ENCODE assay signal across 9 cellular contexts in genomic region chr20:3783516-3784225, GRCh38. TPM values are rescaled to one million over a fixed set of nuclear protein-coding genes. Genes with fewer than 3 reads are reported as not detected.
DNase-seq lines count a peak whose midpoint lies in the region; ATAC-seq, FAIRE-seq and TF ChIP-seq lines count a peak whose summit lies in the region.
"Had no signal": no experiment of that assay in that cellular context is flagged by ENCODE, and none has a peak within 500 bp of the region (broad histone marks: within the 10 kb centered on the region; RNA-seq: fewer than 3 reads in every experiment).

No MANE protein-coding gene starts in this region.

- no peak for TF ChIP-seq CTCF in kidney (IDR thresholded peaks at IDR 0.05; ENCODE audit: borderline replicate concordance, extremely low read depth, insufficient read depth)

- peaks cover 35% of the 10 kb centered on the region for H3K36me3 Mint-ChIP-seq in dendritic cell treated with granulocyte-macrophage colony-stimulating factor and Interleukin-4, amounts not matched to agents 40 ng/mL and 50 ng/mL, for 4 days (ENCODE audit: low read depth)

- H3K4me1 Mint-ChIP-seq in dendritic cell treated with granulocyte-macrophage colony-stimulating factor and Interleukin-4, amounts not matched to agents 40 ng/mL and 50 ng/mL, for 4 days (ENCODE audit: low read depth), result peaks cover 72% of the 10 kb centered on the region

- no peaks in the 10 kb centered on the region for H3K36me3 ChIP-seq in kidney (ENCODE audit: control insufficient read depth in 1 of 2, insufficient read depth in 2 of 2, low read length in 2 of 2)

- peaks cover 18% of the 10 kb centered on the region for H3K27me3 Mint-ChIP-seq in dendritic cell treated with granulocyte-macrophage colony-stimulating factor and Interleukin-4, amounts not matched to agents 40 ng/mL and 50 ng/mL, for 4 days

- DNase-seq in kidney, result no peak
- DNase-seq: foreskin keratinocyte, Kasumi-1, NCI-H446 treated with DMSO at 0.1 percent for 48 hours had no signal

- H3K4me3 Mint-ChIP-seq in dendritic cell treated with granulocyte-macrophage colony-stimulating factor and Interleukin-4, amounts not matched to agents 40 ng/mL and 50 ng/mL, for 4 days, result no peak overlapping the region

- H3K4me3 ChIP-seq in skin epidermis (peak overlapping the region in 2 of 7 experiments; percentile 3 to 64), kidney (ENCODE audit: low read length in 2 of 2) (no peak overlapping the region)

- peaks cover 13 to 25% of the 10 kb centered on the region in 2 donors for H3K4me1 ChIP-seq in kidney (ENCODE audit: control insufficient read depth in 1 of 2, insufficient read depth in 1 of 2, low read depth in 1 of 2, low read length in 2 of 2)

- intact Hi-C loops in dendritic cell treated with granulocyte-macrophage colony-stimulating factor and Interleukin-4, amounts not matched to agents 40 ng/mL and 50 ng/mL, for 4 days (cut with micrococcal nuclease), result no loop called here
- intact Hi-C loops in kidney (cut with DNase I), result no loop called here

- H3K27ac ChIP-seq in skin epidermis (peak overlapping the region in 14 of 21 experiments; percentile 12 to 87 (median 58)), kidney (ENCODE audit: low read depth in 2 of 2, low read length in 2 of 2) (no peak overlapping the region)
- H3K27ac ChIP-seq: foreskin keratinocyte had no signal

- H3K9me3 ChIP-seq in kidney (ENCODE audit: control insufficient read depth in 1 of 2, low read length in 2 of 2), result no peaks in the 10 kb centered on the region

- H3K27ac Mint-ChIP-seq in dendritic cell treated with granulocyte-macrophage colony-stimulating factor and Interleukin-4, amounts not matched to agents 40 ng/mL and 50 ng/mL, for 4 days, result peak overlapping the region; percentile 42

- H3K9ac ChIP-seq in kidney (ENCODE audit: low read length in 2 of 2), result peak overlapping the region in 1 of 2 donors; percentile 19

- no peaks in the 10 kb centered on the region for H3K9me3 Mint-ChIP-seq in dendritic cell treated with granulocyte-macrophage colony-stimulating factor and Interleukin-4, amounts not matched to agents 40 ng/mL and 50 ng/mL, for 4 days

- no peak for FAIRE-seq in kidney (lab: Jason Lieb, UNC)
- FAIRE-seq: TTC549 had no signal

- ATAC-seq in HG02798 (IDR thresholded peaks at IDR 0.05; ENCODE audit: poor library complexity, unreplicated experiment), result no peak
- ATAC-seq: foreskin keratinocyte had no signal

TF ChIP-seq in PFSK-1, 5 proteins besides CTCF, POLR2A, EP300 and RAD21:
- no peak for TF ChIP-seq SIN3A (IDR thresholded peaks at IDR 0.05; ENCODE audit: borderline replicate concordance, insufficient read depth, low read length)
- no peak for TF ChIP-seq FOXP2 (optimal IDR thresholded peaks at IDR 0.05; ENCODE audit: borderline replicate concordance, extremely low read depth, extremely low read length, insufficient read depth)
- 0 out of 2 replicates have a peak, but pooled peaks have one; percentile 5 for TF ChIP-seq POLR2AphosphoS5 (IDR thresholded peaks at IDR 0.05; ENCODE audit: low read depth, low read length)
- TF ChIP-seq, protein P1, sequence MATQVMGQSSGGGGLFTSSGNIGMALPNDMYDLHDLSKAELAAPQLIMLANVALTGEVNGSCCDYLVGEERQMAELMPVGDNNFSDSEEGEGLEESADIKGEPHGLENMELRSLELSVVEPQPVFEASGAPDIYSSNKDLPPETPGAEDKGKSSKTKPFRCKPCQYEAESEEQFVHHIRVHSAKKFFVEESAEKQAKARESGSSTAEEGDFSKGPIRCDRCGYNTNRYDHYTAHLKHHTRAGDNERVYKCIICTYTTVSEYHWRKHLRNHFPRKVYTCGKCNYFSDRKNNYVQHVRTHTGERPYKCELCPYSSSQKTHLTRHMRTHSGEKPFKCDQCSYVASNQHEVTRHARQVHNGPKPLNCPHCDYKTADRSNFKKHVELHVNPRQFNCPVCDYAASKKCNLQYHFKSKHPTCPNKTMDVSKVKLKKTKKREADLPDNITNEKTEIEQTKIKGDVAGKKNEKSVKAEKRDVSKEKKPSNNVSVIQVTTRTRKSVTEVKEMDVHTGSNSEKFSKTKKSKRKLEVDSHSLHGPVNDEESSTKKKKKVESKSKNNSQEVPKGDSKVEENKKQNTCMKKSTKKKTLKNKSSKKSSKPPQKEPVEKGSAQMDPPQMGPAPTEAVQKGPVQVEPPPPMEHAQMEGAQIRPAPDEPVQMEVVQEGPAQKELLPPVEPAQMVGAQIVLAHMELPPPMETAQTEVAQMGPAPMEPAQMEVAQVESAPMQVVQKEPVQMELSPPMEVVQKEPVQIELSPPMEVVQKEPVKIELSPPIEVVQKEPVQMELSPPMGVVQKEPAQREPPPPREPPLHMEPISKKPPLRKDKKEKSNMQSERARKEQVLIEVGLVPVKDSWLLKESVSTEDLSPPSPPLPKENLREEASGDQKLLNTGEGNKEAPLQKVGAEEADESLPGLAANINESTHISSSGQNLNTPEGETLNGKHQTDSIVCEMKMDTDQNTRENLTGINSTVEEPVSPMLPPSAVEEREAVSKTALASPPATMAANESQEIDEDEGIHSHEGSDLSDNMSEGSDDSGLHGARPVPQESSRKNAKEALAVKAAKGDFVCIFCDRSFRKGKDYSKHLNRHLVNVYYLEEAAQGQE (IDR thresholded peaks at IDR 0.05; ENCODE audit: insufficient read depth in 1 of 2, low read depth in 2 of 2, low read length in 2 of 2), result no peak
- TF ChIP-seq TAF1 (IDR thresholded peaks at IDR 0.05; ENCODE audit: borderline replicate concordance, insufficient read depth, low read length), result no peak

RNA-seq across cellular contexts. Expression of gene SPEF1, which starts 2.4 kb away (rescaled TPM):
- polyA plus RNA-seq in PFSK-1 (2012; ENCODE audit: insufficient read length, low read depth), result 0.29 TPM
- 3.4 TPM for total RNA-seq in kidney
- polyA plus RNA-seq in kidney (ENCODE audit: insufficient read depth, low read depth, low replicate concordance), result 3.8 TPM

RNA-seq across cellular contexts. Expression of gene CENPB, which starts 2.9 kb away (rescaled TPM):
- 141 TPM for polyA plus RNA-seq in PFSK-1 (2012; ENCODE audit: insufficient read length, low read depth)
- 99.8 TPM for total RNA-seq in kidney
- 56.2 TPM for polyA plus RNA-seq in kidney (ENCODE audit: insufficient read depth, low read depth, low replicate concordance)

RNA-seq across cellular contexts. Expression of gene CDC25B, which starts 12.4 kb away (rescaled TPM):
- polyA plus RNA-seq in PFSK-1 (2012; ENCODE audit: insufficient read length, low read depth), result 168 TPM
- 40.3 TPM for total RNA-seq in kidney
- 24.1 TPM for polyA plus RNA-seq in kidney (ENCODE audit: insufficient read depth, low read depth, low replicate concordance)

RNA-seq across cellular contexts. Expression of gene ADISSP, which starts 16.1 kb away (rescaled TPM):
- polyA plus RNA-seq in PFSK-1 (2012; ENCODE audit: insufficient read length, low read depth), result 203 TPM
- total RNA-seq in kidney, result 26.3 TPM
- 31.8 TPM for polyA plus RNA-seq in kidney (ENCODE audit: insufficient read depth, low read depth, low replicate concordance)

RNA-seq across cellular contexts. Expression of gene AP5S1, which starts 36.7 kb away (rescaled TPM):
- 23.8 TPM for polyA plus RNA-seq in PFSK-1 (2012; ENCODE audit: insufficient read length, low read depth)
- total RNA-seq in kidney, result 19.5 TPM
- 16.0 TPM for polyA plus RNA-seq in kidney (ENCODE audit: insufficient read depth, low read depth, low replicate concordance)

Comparison
In these comparisons a context has a peak if more than half of its experiments do, and no peak if none do; other contexts are left out.
1. H3K27ac ChIP-seq: peak in skin epidermis (14 of 21); none in kidney (0 of 2).